In the genomic region with DNA sequence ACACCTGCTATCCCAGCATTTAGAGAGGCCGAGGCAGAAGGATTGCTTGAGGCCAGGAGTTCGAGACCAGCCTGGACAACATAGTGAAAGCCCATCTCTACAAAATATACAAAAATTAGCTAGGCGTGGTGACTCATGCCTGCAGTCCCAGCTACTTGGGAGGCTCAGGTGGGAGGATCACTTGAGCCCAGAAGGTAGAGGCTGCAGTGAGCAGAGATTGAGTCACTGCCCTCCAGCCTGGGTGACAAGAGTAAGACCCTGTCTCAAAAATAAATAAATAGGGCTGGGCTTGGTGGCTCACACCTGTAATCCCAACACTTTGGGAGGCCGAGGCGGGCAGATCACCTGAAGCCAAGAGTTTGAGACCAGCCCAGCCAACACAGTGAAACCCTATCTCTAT, we compare ENCODE assay signal across 1 cellular context.
TF ChIP-seq lines count a peak whose summit lies in the region.

No MANE protein-coding gene starts in this region.

TF ChIP-seq in HepG2, 621 proteins besides CTCF, POLR2A, EP300 and RAD21:
- TF ChIP-seq, protein P1, sequence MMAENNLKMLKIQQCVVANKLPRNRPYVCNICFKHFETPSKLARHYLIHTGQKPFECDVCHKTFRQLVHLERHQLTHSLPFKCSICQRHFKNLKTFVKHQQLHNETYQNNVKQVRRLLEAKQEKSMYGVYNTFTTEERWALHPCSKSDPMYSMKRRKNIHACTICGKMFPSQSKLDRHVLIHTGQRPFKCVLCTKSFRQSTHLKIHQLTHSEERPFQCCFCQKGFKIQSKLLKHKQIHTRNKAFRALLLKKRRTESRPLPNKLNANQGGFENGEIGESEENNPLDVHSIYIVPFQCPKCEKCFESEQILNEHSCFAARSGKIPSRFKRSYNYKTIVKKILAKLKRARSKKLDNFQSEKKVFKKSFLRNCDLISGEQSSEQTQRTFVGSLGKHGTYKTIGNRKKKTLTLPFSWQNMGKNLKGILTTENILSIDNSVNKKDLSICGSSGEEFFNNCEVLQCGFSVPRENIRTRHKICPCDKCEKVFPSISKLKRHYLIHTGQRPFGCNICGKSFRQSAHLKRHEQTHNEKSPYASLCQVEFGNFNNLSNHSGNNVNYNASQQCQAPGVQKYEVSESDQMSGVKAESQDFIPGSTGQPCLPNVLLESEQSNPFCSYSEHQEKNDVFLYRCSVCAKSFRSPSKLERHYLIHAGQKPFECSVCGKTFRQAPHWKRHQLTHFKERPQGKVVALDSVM (CRISPR knock-in tag; IDR thresholded peaks at IDR 0.05): peak; percentile 68; the same call in 1 of the 2 replicates
TF ChIP-seq in HepG2: peak in this region for 1; not testable (repeated sequence) for 620.
